15 cellular contexts compared by ENCODE assay signal in the genomic region with DNA sequence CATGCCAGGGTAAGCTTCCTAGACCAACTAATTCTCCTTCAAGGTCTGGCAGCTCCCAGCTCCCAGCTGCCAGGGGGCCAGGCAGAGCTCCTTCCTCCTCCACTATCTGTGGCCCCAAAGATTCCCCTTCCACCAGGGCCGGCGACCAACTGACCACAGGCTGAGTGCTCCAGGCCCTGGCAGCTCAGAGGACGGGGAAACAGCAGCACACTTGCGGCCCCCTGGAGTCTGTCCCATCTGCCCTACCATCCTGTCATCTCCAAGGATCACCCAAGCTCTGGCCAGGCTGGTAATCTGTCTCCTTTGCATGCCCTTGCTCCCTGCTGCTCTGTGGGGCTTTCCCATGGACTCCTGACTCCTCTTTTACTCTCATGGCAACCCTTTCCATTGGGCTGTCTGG. TPM values are rescaled to one million over a fixed set of nuclear protein-coding genes. Genes with fewer than 3 reads are reported as not detected.
DNase-seq lines count a peak whose midpoint lies in the region; ATAC-seq, FAIRE-seq and TF ChIP-seq lines count a peak whose summit lies in the region.
"Had no signal": no experiment of that assay in that cellular context is flagged by ENCODE, and none has a peak within 500 bp of the region (broad histone marks: within the 10 kb centered on the region; RNA-seq: fewer than 3 reads in every experiment).

No MANE protein-coding gene starts in this region.

- peak overlapping the region; percentile 45 for H3K9ac ChIP-seq in astrocyte (ENCODE audit: low read length)
- no peak overlapping the region for H3K9ac ChIP-seq in kidney (ENCODE audit: low read length in 2 of 2)
- H3K9ac ChIP-seq: BLaER1 had no signal

- H3K9me3 ChIP-seq in astrocyte (ENCODE audit: insufficient read depth, low read depth, low read length) (no peaks in the 10 kb centered on the region), left lung (no peaks in the 10 kb centered on the region), tibial artery (no peaks in the 10 kb centered on the region), transverse colon (no peaks in the 10 kb centered on the region), kidney (ENCODE audit: control insufficient read depth in 1 of 2, low read length in 2 of 2) (no peaks in the 10 kb centered on the region)
- H3K9me3 ChIP-seq: BLaER1, testis had no signal

- no peak for TF ChIP-seq POLR2A in transverse colon (IDR thresholded peaks at IDR 0.05)

- no peak overlapping the region for H2AFZ ChIP-seq in astrocyte (ENCODE audit: low read depth, low read length)

- no peak for TF ChIP-seq CTCF in HFFc6 (IDR thresholded peaks at IDR 0.05)
- no peak for TF ChIP-seq CTCF in astrocyte (IDR thresholded peaks at IDR 0.05; ENCODE audit: insufficient read depth, low read depth, low read length)
- no peak for TF ChIP-seq CTCF in left lung (IDR thresholded peaks at IDR 0.05)
- TF ChIP-seq CTCF in tibial artery (IDR thresholded peaks at IDR 0.05) = no peak
- no peak for TF ChIP-seq CTCF in transverse colon (IDR thresholded peaks at IDR 0.05)
- no peak for TF ChIP-seq CTCF in kidney (IDR thresholded peaks at IDR 0.05; ENCODE audit: borderline replicate concordance, extremely low read depth, insufficient read depth)

- ATAC-seq in left lung (no peak), GM21423 (IDR thresholded peaks at IDR 0.05; ENCODE audit: unreplicated experiment) (no peak)
- ATAC-seq: T-helper 17 cell had no signal

- FAIRE-seq in astrocyte (lab: Jason Lieb, UNC) (no peak), kidney (lab: Jason Lieb, UNC) (no peak)
- FAIRE-seq: H54 had no signal

- 83% methylated on average over 4 of the region's 4 CpGs; no CpG with 5 or more reads in 1 of the 2 donors for WGBS in transverse colon (ENCODE audit: low coverage in 1 of 2), 2 donors

- no peaks in the 10 kb centered on the region for H3K36me3 ChIP-seq in astrocyte (ENCODE audit: insufficient read depth, low read length)
- no peaks in the 10 kb centered on the region for H3K36me3 ChIP-seq in left lung
- H3K36me3 ChIP-seq in tibial artery = no peaks in the 10 kb centered on the region
- no peaks in the 10 kb centered on the region for H3K36me3 ChIP-seq in transverse colon
- H3K36me3 ChIP-seq in kidney (ENCODE audit: control insufficient read depth in 1 of 2, insufficient read depth in 2 of 2, low read length in 2 of 2) = no peaks in the 10 kb centered on the region
- H3K36me3 ChIP-seq: BLaER1 had no signal

- no peaks in the 10 kb centered on the region for H3K27me3 ChIP-seq in astrocyte (ENCODE audit: insufficient read depth, low read length)
- no peaks in the 10 kb centered on the region for H3K27me3 ChIP-seq in left lung
- H3K27me3 ChIP-seq in tibial artery = no peaks in the 10 kb centered on the region
- H3K27me3 ChIP-seq in transverse colon = no peaks in the 10 kb centered on the region
- H3K27me3 ChIP-seq: BLaER1, testis had no signal

- H3K36me3 Mint-ChIP-seq in HFFc6 (ENCODE audit: low read depth) = no peaks in the 10 kb centered on the region; the same call in 1 of the 2 replicates
- no peaks in the 10 kb centered on the region for H3K36me3 Mint-ChIP-seq in astrocyte (ENCODE audit: low read depth, unreplicated experiment)

- H3K4me2 ChIP-seq in astrocyte (ENCODE audit: low read length) = no peak overlapping the region
- H3K4me2 ChIP-seq: BLaER1 had no signal

- H4K20me1 ChIP-seq in astrocyte (ENCODE audit: insufficient read depth, low read length) = no peaks in the 10 kb centered on the region
- H4K20me1 ChIP-seq: BLaER1 had no signal

- H3K27me3 Mint-ChIP-seq in HFFc6 (ENCODE audit: insufficient read depth) (peaks cover 1% of the 10 kb centered on the region; the same call in 1 of the 2 replicates), astrocyte (ENCODE audit: low read depth, unreplicated experiment) (no peaks in the 10 kb centered on the region)
- H3K27me3 Mint-ChIP-seq: central memory CD8-positive, alpha-beta T cell had no signal

- DNase-seq in HFFc6 = no peak
- no peak for DNase-seq in astrocyte (ENCODE audit: low read depth)
- DNase-seq in left lung = no peak
- no peak for DNase-seq in tibial artery
- DNase-seq in transverse colon = no peak
- DNase-seq in kidney = no peak
- DNase-seq: nucleus accumbens, SHP77, T-helper 17 cell had no signal

- H3K4me3 Mint-ChIP-seq in HFFc6 = no peak overlapping the region; the same call in 1 of the 2 replicates
- H3K4me3 Mint-ChIP-seq in astrocyte (ENCODE audit: unreplicated experiment) = no peak overlapping the region
- H3K4me3 Mint-ChIP-seq: central memory CD8-positive, alpha-beta T cell; T-helper 17 cell had no signal

- H3K9me3 Mint-ChIP-seq in HFFc6 (no peaks in the 10 kb centered on the region; the same call in 1 of the 2 replicates), astrocyte (ENCODE audit: unreplicated experiment) (no peaks in the 10 kb centered on the region)
- H3K9me3 Mint-ChIP-seq: activated T-helper 2 cell treated with anti-CD3 and anti-CD28 coated beads, Interferon-gamma antibody, Interleukin-2, Interleukin-4, amounts not matched to agents 10 μg/mL and 5 μg/mL and 100 μg/mL, durations not matched to agents 14 hours and 24 hours and 36 hours had no signal

- in situ Hi-C loops in transverse colon (cut with MboI; ENCODE audit: low pct_ligation_motif_present in 1 of 4, low pct_unique_long_range_greater_than_20kb in 1 of 4, low sequenced_read_pairs in 3 of 4) = loop anchor here in 3 of 4 donors (5.0 to 25.0 kb wide), 4 partner anchors 249 to 699 kb away; a partner anchor contains a TSS

- intact Hi-C loops in left lung (cut with DNase I) = loop anchor here in 1 of 2 donors (10.0 kb wide), 1 partner anchor 401 kb away; no protein-coding TSS in a partner anchor
- intact Hi-C loops in tibial artery (cut with DNase I; ENCODE audit: low total_unique reads) = loop anchor here (5.0 to 10.0 kb wide), 3 partner anchors 51 to 491 kb away; no protein-coding TSS in a partner anchor
- intact Hi-C loops in transverse colon (cut with DNase I; ENCODE audit: low total_unique reads) = loop anchor here (10.0 kb wide), 1 partner anchor 391 kb away; no protein-coding TSS in a partner anchor
- intact Hi-C loops in kidney (cut with DNase I) = loop anchor here (5.0 kb wide), 1 partner anchor 399 kb away; no protein-coding TSS in a partner anchor

- no peaks in the 10 kb centered on the region for H3K79me2 ChIP-seq in astrocyte (ENCODE audit: insufficient read depth, low read length)

- H3K4me1 Mint-ChIP-seq in HFFc6 (ENCODE audit: low read depth) (peaks cover 96% of the 10 kb centered on the region), astrocyte (ENCODE audit: low read depth, unreplicated experiment) (peaks cover 60% of the 10 kb centered on the region)
- H3K4me1 Mint-ChIP-seq: central memory CD8-positive, alpha-beta T cell had no signal

- H3K4me1 ChIP-seq in astrocyte (ENCODE audit: insufficient read depth, low read length) = peaks cover 54% of the 10 kb centered on the region
- peaks cover 16 to 17% of the 10 kb centered on the region in 2 donors for H3K4me1 ChIP-seq in left lung
- peaks cover 0 to 37% (median 8%) of the 10 kb centered on the region in 4 donors for H3K4me1 ChIP-seq in tibial artery
- peaks cover 3 to 21% (median 12%) of the 10 kb centered on the region in 4 donors for H3K4me1 ChIP-seq in transverse colon
- H3K4me1 ChIP-seq in kidney (ENCODE audit: control insufficient read depth in 1 of 2, insufficient read depth in 1 of 2, low read depth in 1 of 2, low read length in 2 of 2) = no peaks in the 10 kb centered on the region
- H3K4me1 ChIP-seq: testis had no signal

- H3K27ac Mint-ChIP-seq in HFFc6 (peak overlapping the region; percentile 85), astrocyte (ENCODE audit: unreplicated experiment) (peak overlapping the region; percentile 21)
- H3K27ac Mint-ChIP-seq: activated T-helper 2 cell treated with anti-CD3 and anti-CD28 coated beads, Interferon-gamma antibody, Interleukin-2, Interleukin-4, amounts not matched to agents 10 μg/mL and 5 μg/mL and 100 μg/mL, durations not matched to agents 14 hours and 24 hours and 36 hours; T-helper 17 cell had no signal

- H3K27ac ChIP-seq in astrocyte (ENCODE audit: low read depth, low read length) (peak overlapping the region; percentile 59), left lung (peak overlapping the region; percentile 34 to 65), tibial artery (peak overlapping the region; percentile 47 to 63), transverse colon (peak overlapping the region in 2 of 4 donors; percentile 11 to 23), kidney (ENCODE audit: low read depth in 2 of 2, low read length in 2 of 2) (no peak overlapping the region)
- H3K27ac ChIP-seq: BLaER1 had no signal

- no peak for TF ChIP-seq EP300 in transverse colon (IDR thresholded peaks at IDR 0.05; ENCODE audit: low read depth)

- H3K4me3 ChIP-seq in astrocyte (ENCODE audit: insufficient read depth, low read depth, low read length) (no peak overlapping the region), left lung (no peak overlapping the region), tibial artery (no peak overlapping the region), transverse colon (no peak overlapping the region), kidney (ENCODE audit: low read length in 2 of 2) (no peak overlapping the region)
- H3K4me3 ChIP-seq: BLaER1, testis had no signal

RNA-seq across cellular contexts. Expression of a gene that starts 31.2 kb away (rescaled TPM):
- total RNA-seq in HFFc6 (2021; fragmentation: NEBNext Ultra II Directional; extraction: Animal tissue kit (Norgen Biotek cat#: 25700)) = 100 to 1,000 TPM; 101 to 158 (median 151) TPM
- 260 and 273 TPM in 2 replicates for total RNA-seq in astrocyte
- 10 to 100 TPM; 22.9 to 45.9 TPM for total RNA-seq in left lung
- total RNA-seq in transverse colon = 10 to 100 TPM in 2 of 4 donors, 1 to 10 TPM in 2; 1.5 to 36.4 (median 9.2) TPM
- 12.5 TPM for total RNA-seq in kidney
- 5.1 TPM for polyA plus RNA-seq in kidney (ENCODE audit: insufficient read depth, low read depth, low replicate concordance)

Comparison
In these comparisons a context has a peak if more than half of its experiments do, and no peak if none do; other contexts are left out.
1. H3K27ac ChIP-seq: peak in astrocyte (single experiment), left lung (2 of 2) and tibial artery (2 of 2); none in kidney (0 of 2).